Comparison of ENCODE assay signal across 18 cellular contexts in the genomic region with DNA sequence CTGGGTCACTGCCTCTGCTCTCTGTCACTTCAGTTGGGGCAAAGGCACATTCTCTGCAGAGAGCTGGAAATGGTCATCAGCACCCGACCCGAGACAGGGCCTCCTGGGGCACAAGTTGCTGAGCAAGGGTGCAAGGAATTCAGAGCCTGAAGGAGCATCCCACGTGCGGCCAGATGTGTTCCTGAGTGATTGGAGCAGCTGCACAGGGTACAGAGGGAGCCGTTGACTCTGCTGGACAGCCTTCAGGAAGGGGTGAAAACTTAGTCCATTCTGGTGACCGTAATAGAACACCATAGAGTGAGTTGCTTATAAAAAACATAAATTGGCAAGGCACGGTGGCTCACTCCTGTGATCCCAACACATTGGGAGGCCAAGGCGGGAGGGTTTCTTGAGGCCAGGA.
"Had no signal": no experiment of that assay in that cellular context is flagged by ENCODE, and none has a peak within 500 bp of the region (broad histone marks: within the 10 kb centered on the region; RNA-seq: fewer than 3 reads in every experiment).

No MANE protein-coding gene starts in this region.

- H3K79me2 ChIP-seq: hepatocyte had no signal

- ATAC-seq: activated CD8-positive, alpha-beta memory T cell treated with anti-CD3 and anti-CD28 coated beads, Interleukin-2, amount 10 ng/mL, durations not matched to agents 7 days and 5 days had no signal

- DNase-seq: activated B cell treated with CpG ODN at 0.5 μM for 24 hours; activated CD4-positive, alpha-beta memory T cell treated with anti-CD3 and anti-CD28 coated beads, Interleukin-2, amount 10 ng/mL, durations not matched to agents 7 days and 5 days; activated CD4-positive, alpha-beta T cell treated with anti-CD3 and anti-CD28 coated beads for 48 hours; activated CD8-positive, alpha-beta memory T cell treated with anti-CD3 and anti-CD28 coated beads, Interleukin-2, amount 10 ng/mL, durations not matched to agents 7 days and 5 days; activated naive CD4-positive, alpha-beta T cell; activated naive CD8-positive, alpha-beta T cell treated with anti-CD3 and anti-CD28 coated beads for 36 hours; amniotic stem cell; dermis blood vessel endothelial cell; effector memory CD4-positive, alpha-beta T cell; esophagus squamous epithelium; mesendoderm; stimulated activated CD4-positive, alpha-beta T cell treated with anti-CD3 and anti-CD28 coated beads, Interleukin-15, amount 100 ng/mL, for 24 hours; stimulated activated CD4-positive, alpha-beta T cell treated with anti-CD3 and anti-CD28 coated beads, Interleukin-4, amount 100 ng/mL, for 1 hour; testis; upper lobe of left lung had no signal

- H3K27me3 Mint-ChIP-seq: activated B cell treated with CpG ODN at 0.5 μM for 24 hours; activated CD4-positive, alpha-beta memory T cell treated with anti-CD3 and anti-CD28 coated beads, Interleukin-2, amount 10 ng/mL, durations not matched to agents 7 days and 5 days; activated CD8-positive, alpha-beta memory T cell treated with anti-CD3 and anti-CD28 coated beads, Interleukin-2, amount 10 ng/mL, durations not matched to agents 7 days and 5 days; activated naive CD8-positive, alpha-beta T cell treated with anti-CD3 and anti-CD28 coated beads for 36 hours; progenitor cell of endocrine pancreas had no signal

- H3K9me3 Mint-ChIP-seq: activated CD4-positive, alpha-beta memory T cell treated with anti-CD3 and anti-CD28 coated beads, Interleukin-2, amount 10 ng/mL, durations not matched to agents 7 days and 5 days; activated naive CD8-positive, alpha-beta T cell treated with anti-CD3 and anti-CD28 coated beads for 36 hours had no signal

- H3K27ac Mint-ChIP-seq: activated CD4-positive, alpha-beta memory T cell treated with anti-CD3 and anti-CD28 coated beads, Interleukin-2, amount 10 ng/mL, durations not matched to agents 7 days and 5 days; activated CD8-positive, alpha-beta memory T cell treated with anti-CD3 and anti-CD28 coated beads, Interleukin-2, amount 10 ng/mL, durations not matched to agents 7 days and 5 days; activated naive CD8-positive, alpha-beta T cell treated with anti-CD3 and anti-CD28 coated beads for 36 hours had no signal

- H3K4me3 Mint-ChIP-seq: activated B cell treated with CpG ODN at 0.5 μM for 24 hours; activated CD4-positive, alpha-beta memory T cell treated with anti-CD3 and anti-CD28 coated beads, Interleukin-2, amount 10 ng/mL, durations not matched to agents 7 days and 5 days; activated CD8-positive, alpha-beta memory T cell treated with anti-CD3 and anti-CD28 coated beads, Interleukin-2, amount 10 ng/mL, durations not matched to agents 7 days and 5 days; activated naive CD8-positive, alpha-beta T cell treated with anti-CD3 and anti-CD28 coated beads for 36 hours had no signal

- H3K4me2 ChIP-seq: hepatocyte had no signal

- H3K27ac ChIP-seq: esophagus squamous epithelium, hepatocyte, testis, upper lobe of left lung had no signal

- H3K27me3 ChIP-seq: esophagus squamous epithelium, hepatocyte, testis, upper lobe of left lung had no signal

- H3K4me1 Mint-ChIP-seq: activated CD8-positive, alpha-beta memory T cell treated with anti-CD3 and anti-CD28 coated beads, Interleukin-2, amount 10 ng/mL, durations not matched to agents 7 days and 5 days; activated naive CD8-positive, alpha-beta T cell treated with anti-CD3 and anti-CD28 coated beads for 36 hours had no signal

- H3K4me3 ChIP-seq: esophagus squamous epithelium, hepatocyte, skin epidermis, testis, upper lobe of left lung had no signal

- H3K4me1 ChIP-seq: upper lobe of left lung had no signal

- H3K9me3 ChIP-seq: esophagus squamous epithelium, testis, upper lobe of left lung had no signal

- H3K36me3 ChIP-seq: upper lobe of left lung had no signal

- H2AFZ ChIP-seq: hepatocyte had no signal
